In genomic region chr1:244833734-244834595, GRCh38 we compare ENCODE assay signal across 8 cellular contexts. TPM values are rescaled to one million over a fixed set of nuclear protein-coding genes. Genes with fewer than 3 reads are reported as not detected.
DNase-seq lines count a peak whose midpoint lies in the region; ATAC-seq and TF ChIP-seq lines count a peak whose summit lies in the region.

No MANE protein-coding gene starts in this region.

- no peak overlapping the region for H2BK120ac ChIP-seq in neuronal stem cell (ENCODE audit: low read depth, low read length)

- H2BK5ac ChIP-seq in neuronal stem cell (ENCODE audit: low read length), result peak overlapping the region; percentile 98

- H3K4me3 ChIP-seq in AG10803 (ENCODE audit: low read length), result peak overlapping the region; percentile 81
- peak overlapping the region; percentile 82 for H3K4me3 ChIP-seq in SJCRH30
- H3K4me3 ChIP-seq in neuronal stem cell (ENCODE audit: low read length in 2 of 2), result peak overlapping the region; percentile 69 to 71
- H3K4me3 ChIP-seq in tibial artery, result peak overlapping the region; percentile 65 to 72

- TF ChIP-seq CTCF in AG10803 (conservative IDR thresholded peaks at IDR 0.05; ENCODE audit: low read length) (peak; percentile 42; the same call in 1 of the 2 replicates), tibial artery (IDR thresholded peaks at IDR 0.05) (peak; percentile 9 to 42)

- H3K79me1 ChIP-seq in neuronal stem cell (ENCODE audit: low read depth, low read length), result no peaks in the 10 kb centered on the region

- H3K14ac ChIP-seq in neuronal stem cell (ENCODE audit: low read length), result no peak overlapping the region

- no peak overlapping the region for H2BK12ac ChIP-seq in neuronal stem cell (ENCODE audit: low read length)

- DNase-seq in AG10803 (ENCODE audit: low read depth) (peak; percentile 74), Kasumi-1 (lab: John Stamatoyannopoulos, UW) (peak; percentile 81 to 90), SJCRH30 (peak; percentile 60 to 70), foreskin melanocyte (peak; percentile 80), neuronal stem cell (ENCODE audit: low spot score) (peak; percentile 45), tibial artery (peak; percentile 52 to 74)
- DNase-seq in activated naive CD4-positive, alpha-beta T cell treated with Interleukin-2 at 50 U/mL for 16 hours, result peak; percentile 56

- H4K8ac ChIP-seq in neuronal stem cell (ENCODE audit: low read depth, low read length), result peak overlapping the region; percentile 17

- no peak overlapping the region for H3K4ac ChIP-seq in neuronal stem cell (ENCODE audit: low read length)

- ATAC-seq in GM19043 (IDR thresholded peaks at IDR 0.05; ENCODE audit: low read depth, unreplicated experiment), result peak; percentile 7

- H3K36me3 ChIP-seq in SJCRH30 (peaks cover 10% of the 10 kb centered on the region), neuronal stem cell (replicated peaks in 1 of 2; ENCODE audit: control insufficient read depth in 2 of 2, insufficient read depth in 2 of 2, low read length in 2 of 2) (peaks cover under 1 to 24% of the 10 kb centered on the region in 2 donors), tibial artery (peaks cover 0 to 4% (median 0%) of the 10 kb centered on the region in 3 donors)

- peak overlapping the region; percentile 93 for H2AFZ ChIP-seq in neuronal stem cell (ENCODE audit: low read length)

- no peak overlapping the region for H3K9ac ChIP-seq in neuronal stem cell (ENCODE audit: low read depth, low read length, poor library complexity)

- H3K18ac ChIP-seq in neuronal stem cell (ENCODE audit: low read length), result peak overlapping the region; percentile 78

- H3K23ac ChIP-seq in neuronal stem cell (ENCODE audit: low read depth, low read length, poor library complexity), result no peak overlapping the region

- no peak overlapping the region for H2AK5ac ChIP-seq in neuronal stem cell (ENCODE audit: low read depth, low read length)

- peak overlapping the region; percentile 69 for H3K4me2 ChIP-seq in neuronal stem cell (ENCODE audit: insufficient read depth, low read length, poor library complexity, severe bottlenecking)

- H3K27me3 ChIP-seq in SJCRH30 (no peaks in the 10 kb centered on the region), neuronal stem cell (ENCODE audit: control insufficient read depth in 3 of 3, insufficient read depth in 3 of 3, low read depth in 1 of 3, low read length in 3 of 3) (no peaks in the 10 kb centered on the region), tibial artery (no peaks in the 10 kb centered on the region)

- no peak overlapping the region for H4K91ac ChIP-seq in neuronal stem cell (ENCODE audit: low read depth, low read length, poor library complexity)

- H3K27ac ChIP-seq in SJCRH30 (peak overlapping the region; percentile 99), neuronal stem cell (replicated peaks; ENCODE audit: low read length) (peak overlapping the region; percentile 100), tibial artery (peak overlapping the region; percentile 97 to 98)

- H3K4me1 ChIP-seq in SJCRH30 (no peaks in the 10 kb centered on the region), neuronal stem cell (ENCODE audit: control insufficient read depth in 2 of 2, insufficient read depth in 1 of 2, low read depth in 1 of 2, low read length in 2 of 2) (peaks cover 1 to 5% of the 10 kb centered on the region in 2 donors), tibial artery (peaks cover 0 to 32% (median 23%) of the 10 kb centered on the region in 4 donors)

- H3K9me3 ChIP-seq in SJCRH30 (replicated peaks) (no peaks in the 10 kb centered on the region), neuronal stem cell (replicated peaks in 1 of 2; ENCODE audit: control insufficient read depth in 2 of 2, insufficient read depth in 1 of 2, low read depth in 1 of 2, low read length in 2 of 2) (no peaks in the 10 kb centered on the region), tibial artery (no peaks in the 10 kb centered on the region)

- intact Hi-C loops in tibial artery (cut with DNase I; ENCODE audit: low total_unique reads), result loop anchor here (2.0 kb wide), 2 partner anchors 29 to 137 kb away; no protein-coding TSS in a partner anchor

- H2BK15ac ChIP-seq in neuronal stem cell (ENCODE audit: low read length), result no peak overlapping the region

- 100% methylated on average over 2 of the region's 32 CpGs; no CpG with 5 or more reads in 1 of the 2 donors for WGBS in neuronal stem cell (ENCODE audit: extremely low coverage in 2 of 2, insufficient read length in 2 of 2, insufficient replicate concordance in 1 of 2), 2 donors

RNA-seq across cellular contexts. Expression of gene COX20, which starts 1.5 kb away (rescaled TPM):
- 23.9 and 33.5 TPM in 2 replicates for total RNA-seq in SJCRH30 (2014; rRNA removed; shearing (Covaris generic))
- 32.4 TPM for polyA plus RNA-seq in neuronal stem cell (2013, experiment 1 of 2)
- 32.4 TPM for polyA plus RNA-seq in neuronal stem cell (2013, experiment 2 of 2)

RNA-seq across cellular contexts. Expression of gene HNRNPU, which starts 30.4 kb away (rescaled TPM):
- 595 and 602 TPM in 2 replicates for total RNA-seq in SJCRH30 (2014; rRNA removed; shearing (Covaris generic))
- polyA plus RNA-seq in neuronal stem cell (2013, experiment 1 of 2), result 302 TPM
- 312 TPM for polyA plus RNA-seq in neuronal stem cell (2013, experiment 2 of 2)

Comparison
In these comparisons a context has a peak if more than half of its experiments do, and no peak if none do; other contexts are left out.
1. Peak in every context shown above with its lines: DNase-seq, ATAC-seq, H3K4me3 ChIP-seq and H3K27ac ChIP-seq.